ENCODE assay signal across 1 cellular context in the genomic region with DNA sequence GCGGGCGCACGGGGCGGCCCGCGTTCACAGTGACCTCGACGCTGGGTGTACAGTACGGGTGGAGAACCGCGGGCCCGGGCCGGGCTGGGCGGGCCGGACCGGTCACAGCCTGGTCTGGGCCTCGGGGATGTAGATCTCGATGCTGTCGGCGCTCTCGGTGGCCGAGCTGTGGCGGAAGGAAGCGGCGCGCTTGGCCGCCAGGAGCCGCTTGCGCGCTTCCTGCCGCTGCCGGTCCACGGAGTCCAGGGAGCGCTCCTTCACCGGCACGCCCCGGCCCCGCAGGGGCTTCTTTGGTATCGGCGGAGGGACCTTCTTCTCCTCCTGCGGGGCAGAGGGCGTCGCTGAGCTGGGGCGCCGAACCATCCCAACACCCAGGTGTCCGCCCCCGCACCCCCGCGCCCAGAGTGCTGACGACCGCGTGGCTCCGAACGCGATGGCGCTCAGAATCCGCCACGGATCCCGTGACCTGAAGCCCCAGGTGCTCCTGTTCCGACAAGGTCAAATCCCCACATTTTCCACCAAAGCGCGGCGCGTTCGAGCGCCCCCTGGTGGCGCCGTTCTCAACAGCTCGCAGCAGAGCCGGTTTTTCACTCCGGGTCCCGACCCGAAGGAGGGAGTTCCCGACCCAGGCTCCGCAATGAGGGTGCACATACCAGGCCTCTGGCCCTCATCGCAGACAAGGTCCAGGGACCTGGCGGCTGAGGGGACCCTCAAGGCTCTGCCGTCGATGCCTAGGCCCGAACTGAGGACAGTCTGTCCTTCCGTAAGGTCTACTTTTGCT.
TF ChIP-seq lines count a peak whose summit lies in the region.

No MANE protein-coding gene starts in this region.

TF ChIP-seq in K562, 482 proteins besides CTCF, POLR2A, EP300 and RAD21 (continued from another document and continues in another):
- TF ChIP-seq, protein P1, sequence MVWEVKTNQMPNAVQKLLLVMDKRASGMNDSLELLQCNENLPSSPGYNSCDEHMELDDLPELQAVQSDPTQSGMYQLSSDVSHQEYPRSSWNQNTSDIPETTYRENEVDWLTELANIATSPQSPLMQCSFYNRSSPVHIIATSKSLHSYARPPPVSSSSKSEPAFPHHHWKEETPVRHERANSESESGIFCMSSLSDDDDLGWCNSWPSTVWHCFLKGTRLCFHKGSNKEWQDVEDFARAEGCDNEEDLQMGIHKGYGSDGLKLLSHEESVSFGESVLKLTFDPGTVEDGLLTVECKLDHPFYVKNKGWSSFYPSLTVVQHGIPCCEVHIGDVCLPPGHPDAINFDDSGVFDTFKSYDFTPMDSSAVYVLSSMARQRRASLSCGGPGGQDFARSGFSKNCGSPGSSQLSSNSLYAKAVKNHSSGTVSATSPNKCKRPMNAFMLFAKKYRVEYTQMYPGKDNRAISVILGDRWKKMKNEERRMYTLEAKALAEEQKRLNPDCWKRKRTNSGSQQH (CRISPR knock-in tag; IDR thresholded peaks at IDR 0.05), result no peak
- TF ChIP-seq, protein P2, sequence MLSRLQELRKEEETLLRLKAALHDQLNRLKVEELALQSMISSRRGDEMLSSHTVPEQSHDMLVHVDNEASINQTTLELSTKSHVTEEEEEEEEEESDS (CRISPR knock-in tag; IDR thresholded peaks at IDR 0.05), result no peak
- TF ChIP-seq SMAD4 (CRISPR knock-in tag; conservative IDR thresholded peaks at IDR 0.05) (0 out of 2 replicates have a peak, but pooled peaks have one; percentile 58), HIVEP1 (CRISPR knock-in tag; IDR thresholded peaks at IDR 0.05) (no peak), ZNF24 (IDR thresholded peaks at IDR 0.05) (no peak), U2AF1 (optimal IDR thresholded peaks at IDR 0.05; ENCODE audit: low read depth, low read length) (no peak), SETDB1 (IDR thresholded peaks at IDR 0.05; ENCODE audit: low read length) (no peak), ATF7 (IDR thresholded peaks at IDR 0.05) (peak; percentile 51; the same call in 1 of the 2 replicates), ZBTB17 (CRISPR knock-in tag; IDR thresholded peaks at IDR 0.05) (no peak), ZSCAN29 (IDR thresholded peaks at IDR 0.05) (peak; percentile 65; the same call in 1 of the 2 replicates), STAG1 (CRISPR knock-in tag; IDR thresholded peaks at IDR 0.05; ENCODE audit: borderline replicate concordance) (no peak), DMBX1 (CRISPR knock-in tag; IDR thresholded peaks at IDR 0.05; ENCODE audit: borderline replicate concordance) (peak; percentile 54; the same call in 1 of the 2 replicates), ESRRB (CRISPR knock-in tag; IDR thresholded peaks at IDR 0.05; ENCODE audit: borderline replicate concordance) (no peak), WHSC1 (IDR thresholded peaks at IDR 0.05; ENCODE audit: low read length) (no peak), TOE1 (IDR thresholded peaks at IDR 0.05; ENCODE audit: borderline replicate concordance) (peak; percentile 77), TOE1 (CRISPR knock-in tag; IDR thresholded peaks at IDR 0.05; ENCODE audit: borderline replicate concordance, low read depth) (no peak), TAF7 (tag; IDR thresholded peaks at IDR 0.05) (no peak), MCM7 (IDR thresholded peaks at IDR 0.05) (no peak), RBM22 (IDR thresholded peaks at IDR 0.05; ENCODE audit: low read depth, low read length, poor library complexity, severe bottlenecking) (no peak), MECOM (CRISPR knock-in tag; IDR thresholded peaks at IDR 0.05) (no peak), RHOXF2B (CRISPR knock-in tag; conservative IDR thresholded peaks at IDR 0.05) (no peak), ZFPM2 (CRISPR knock-in tag; IDR thresholded peaks at IDR 0.05) (no peak), JUND (IDR thresholded peaks at IDR 0.05; ENCODE audit: borderline replicate concordance, low read depth, low read length) (no peak), JUND (tag; IDR thresholded peaks at IDR 0.05; ENCODE audit: borderline replicate concordance, low read depth, low read length) (no peak), BCL6 (CRISPR knock-in tag; IDR thresholded peaks at IDR 0.05) (no peak), SP1 (CRISPR knock-in tag; IDR thresholded peaks at IDR 0.05) (no peak), STAT5B (CRISPR knock-in tag; IDR thresholded peaks at IDR 0.05) (no peak), PML (IDR thresholded peaks at IDR 0.05; ENCODE audit: low read length) (no peak), RBM25 (IDR thresholded peaks at IDR 0.05; ENCODE audit: low read depth, low read length, severe bottlenecking) (no peak), ZNF507 (tag; conservative IDR thresholded peaks at IDR 0.05) (no peak), HNRNPH1 (optimal IDR thresholded peaks at IDR 0.05; ENCODE audit: low read depth, low read length) (no peak), ZNF3 (CRISPR knock-in tag; IDR thresholded peaks at IDR 0.05) (no peak), HEY1 (CRISPR knock-in tag; IDR thresholded peaks at IDR 0.05; ENCODE audit: borderline replicate concordance) (no peak), CHD1 (IDR thresholded peaks at IDR 0.05; ENCODE audit: low read length) (no peak), HNRNPK (IDR thresholded peaks at IDR 0.05; ENCODE audit: low read depth, low read length, poor library complexity, severe bottlenecking) (no peak), CCNT2 (IDR thresholded peaks at IDR 0.05; ENCODE audit: borderline replicate concordance, extremely low read depth, insufficient read length, low read depth, low read length) (peak; percentile 44)
- TF ChIP-seq, protein P3, sequence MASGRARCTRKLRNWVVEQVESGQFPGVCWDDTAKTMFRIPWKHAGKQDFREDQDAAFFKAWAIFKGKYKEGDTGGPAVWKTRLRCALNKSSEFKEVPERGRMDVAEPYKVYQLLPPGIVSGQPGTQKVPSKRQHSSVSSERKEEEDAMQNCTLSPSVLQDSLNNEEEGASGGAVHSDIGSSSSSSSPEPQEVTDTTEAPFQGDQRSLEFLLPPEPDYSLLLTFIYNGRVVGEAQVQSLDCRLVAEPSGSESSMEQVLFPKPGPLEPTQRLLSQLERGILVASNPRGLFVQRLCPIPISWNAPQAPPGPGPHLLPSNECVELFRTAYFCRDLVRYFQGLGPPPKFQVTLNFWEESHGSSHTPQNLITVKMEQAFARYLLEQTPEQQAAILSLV (tag; IDR thresholded peaks at IDR 0.05), result no peak
- TF ChIP-seq, protein P4, sequence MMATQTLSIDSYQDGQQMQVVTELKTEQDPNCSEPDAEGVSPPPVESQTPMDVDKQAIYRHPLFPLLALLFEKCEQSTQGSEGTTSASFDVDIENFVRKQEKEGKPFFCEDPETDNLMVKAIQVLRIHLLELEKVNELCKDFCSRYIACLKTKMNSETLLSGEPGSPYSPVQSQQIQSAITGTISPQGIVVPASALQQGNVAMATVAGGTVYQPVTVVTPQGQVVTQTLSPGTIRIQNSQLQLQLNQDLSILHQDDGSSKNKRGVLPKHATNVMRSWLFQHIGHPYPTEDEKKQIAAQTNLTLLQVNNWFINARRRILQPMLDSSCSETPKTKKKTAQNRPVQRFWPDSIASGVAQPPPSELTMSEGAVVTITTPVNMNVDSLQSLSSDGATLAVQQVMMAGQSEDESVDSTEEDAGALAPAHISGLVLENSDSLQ (IDR thresholded peaks at IDR 0.05), result no peak
- TF ChIP-seq, protein P5, sequence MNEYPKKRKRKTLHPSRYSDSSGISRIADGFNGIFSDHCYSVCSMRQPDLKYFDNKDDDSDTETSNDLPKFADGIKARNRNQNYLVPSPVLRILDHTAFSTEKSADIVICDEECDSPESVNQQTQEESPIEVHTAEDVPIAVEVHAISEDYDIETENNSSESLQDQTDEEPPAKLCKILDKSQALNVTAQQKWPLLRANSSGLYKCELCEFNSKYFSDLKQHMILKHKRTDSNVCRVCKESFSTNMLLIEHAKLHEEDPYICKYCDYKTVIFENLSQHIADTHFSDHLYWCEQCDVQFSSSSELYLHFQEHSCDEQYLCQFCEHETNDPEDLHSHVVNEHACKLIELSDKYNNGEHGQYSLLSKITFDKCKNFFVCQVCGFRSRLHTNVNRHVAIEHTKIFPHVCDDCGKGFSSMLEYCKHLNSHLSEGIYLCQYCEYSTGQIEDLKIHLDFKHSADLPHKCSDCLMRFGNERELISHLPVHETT (CRISPR knock-in tag; conservative IDR thresholded peaks at IDR 0.05 in 1 of 2, IDR thresholded peaks at IDR 0.05 in 1 of 2), result no peak
- TF ChIP-seq, protein P6, sequence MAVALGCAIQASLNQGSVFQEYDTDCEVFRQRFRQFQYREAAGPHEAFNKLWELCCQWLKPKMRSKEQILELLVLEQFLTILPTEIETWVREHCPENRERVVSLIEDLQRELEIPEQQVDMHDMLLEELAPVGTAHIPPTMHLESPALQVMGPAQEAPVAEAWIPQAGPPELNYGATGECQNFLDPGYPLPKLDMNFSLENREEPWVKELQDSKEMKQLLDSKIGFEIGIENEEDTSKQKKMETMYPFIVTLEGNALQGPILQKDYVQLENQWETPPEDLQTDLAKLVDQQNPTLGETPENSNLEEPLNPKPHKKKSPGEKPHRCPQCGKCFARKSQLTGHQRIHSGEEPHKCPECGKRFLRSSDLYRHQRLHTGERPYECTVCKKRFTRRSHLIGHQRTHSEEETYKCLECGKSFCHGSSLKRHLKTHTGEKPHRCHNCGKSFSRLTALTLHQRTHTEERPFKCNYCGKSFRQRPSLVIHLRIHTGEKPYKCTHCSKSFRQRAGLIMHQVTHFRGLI (CRISPR knock-in tag; IDR thresholded peaks at IDR 0.05), result no peak
- TF ChIP-seq, protein P7, sequence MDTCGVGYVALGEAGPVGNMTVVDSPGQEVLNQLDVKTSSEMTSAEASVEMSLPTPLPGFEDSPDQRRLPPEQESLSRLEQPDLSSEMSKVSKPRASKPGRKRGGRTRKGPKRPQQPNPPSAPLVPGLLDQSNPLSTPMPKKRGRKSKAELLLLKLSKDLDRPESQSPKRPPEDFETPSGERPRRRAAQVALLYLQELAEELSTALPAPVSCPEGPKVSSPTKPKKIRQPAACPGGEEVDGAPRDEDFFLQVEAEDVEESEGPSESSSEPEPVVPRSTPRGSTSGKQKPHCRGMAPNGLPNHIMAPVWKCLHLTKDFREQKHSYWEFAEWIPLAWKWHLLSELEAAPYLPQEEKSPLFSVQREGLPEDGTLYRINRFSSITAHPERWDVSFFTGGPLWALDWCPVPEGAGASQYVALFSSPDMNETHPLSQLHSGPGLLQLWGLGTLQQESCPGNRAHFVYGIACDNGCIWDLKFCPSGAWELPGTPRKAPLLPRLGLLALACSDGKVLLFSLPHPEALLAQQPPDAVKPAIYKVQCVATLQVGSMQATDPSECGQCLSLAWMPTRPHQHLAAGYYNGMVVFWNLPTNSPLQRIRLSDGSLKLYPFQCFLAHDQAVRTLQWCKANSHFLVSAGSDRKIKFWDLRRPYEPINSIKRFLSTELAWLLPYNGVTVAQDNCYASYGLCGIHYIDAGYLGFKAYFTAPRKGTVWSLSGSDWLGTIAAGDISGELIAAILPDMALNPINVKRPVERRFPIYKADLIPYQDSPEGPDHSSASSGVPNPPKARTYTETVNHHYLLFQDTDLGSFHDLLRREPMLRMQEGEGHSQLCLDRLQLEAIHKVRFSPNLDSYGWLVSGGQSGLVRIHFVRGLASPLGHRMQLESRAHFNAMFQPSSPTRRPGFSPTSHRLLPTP (IDR thresholded peaks at IDR 0.05; ENCODE audit: borderline replicate concordance, extremely low read depth, insufficient read length), result no peak
- TF ChIP-seq, protein P8, sequence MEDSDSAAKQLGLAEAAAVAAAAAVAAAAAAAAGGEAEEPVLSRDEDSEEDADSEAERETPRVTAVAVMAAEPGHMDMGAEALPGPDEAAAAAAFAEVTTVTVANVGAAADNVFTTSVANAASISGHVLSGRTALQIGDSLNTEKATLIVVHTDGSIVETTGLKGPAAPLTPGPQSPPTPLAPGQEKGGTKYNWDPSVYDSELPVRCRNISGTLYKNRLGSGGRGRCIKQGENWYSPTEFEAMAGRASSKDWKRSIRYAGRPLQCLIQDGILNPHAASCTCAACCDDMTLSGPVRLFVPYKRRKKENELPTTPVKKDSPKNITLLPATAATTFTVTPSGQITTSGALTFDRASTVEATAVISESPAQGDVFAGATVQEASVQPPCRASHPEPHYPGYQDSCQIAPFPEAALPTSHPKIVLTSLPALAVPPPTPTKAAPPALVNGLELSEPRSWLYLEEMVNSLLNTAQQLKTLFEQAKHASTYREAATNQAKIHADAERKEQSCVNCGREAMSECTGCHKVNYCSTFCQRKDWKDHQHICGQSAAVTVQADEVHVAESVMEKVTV (CRISPR knock-in tag; IDR thresholded peaks at IDR 0.05), result no peak
- TF ChIP-seq, protein P9, sequence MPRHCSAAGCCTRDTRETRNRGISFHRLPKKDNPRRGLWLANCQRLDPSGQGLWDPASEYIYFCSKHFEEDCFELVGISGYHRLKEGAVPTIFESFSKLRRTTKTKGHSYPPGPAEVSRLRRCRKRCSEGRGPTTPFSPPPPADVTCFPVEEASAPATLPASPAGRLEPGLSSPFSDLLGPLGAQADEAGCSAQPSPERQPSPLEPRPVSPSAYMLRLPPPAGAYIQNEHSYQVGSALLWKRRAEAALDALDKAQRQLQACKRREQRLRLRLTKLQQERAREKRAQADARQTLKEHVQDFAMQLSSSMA (CRISPR knock-in tag; IDR thresholded peaks at IDR 0.05), result no peak
- TF ChIP-seq, protein P10, sequence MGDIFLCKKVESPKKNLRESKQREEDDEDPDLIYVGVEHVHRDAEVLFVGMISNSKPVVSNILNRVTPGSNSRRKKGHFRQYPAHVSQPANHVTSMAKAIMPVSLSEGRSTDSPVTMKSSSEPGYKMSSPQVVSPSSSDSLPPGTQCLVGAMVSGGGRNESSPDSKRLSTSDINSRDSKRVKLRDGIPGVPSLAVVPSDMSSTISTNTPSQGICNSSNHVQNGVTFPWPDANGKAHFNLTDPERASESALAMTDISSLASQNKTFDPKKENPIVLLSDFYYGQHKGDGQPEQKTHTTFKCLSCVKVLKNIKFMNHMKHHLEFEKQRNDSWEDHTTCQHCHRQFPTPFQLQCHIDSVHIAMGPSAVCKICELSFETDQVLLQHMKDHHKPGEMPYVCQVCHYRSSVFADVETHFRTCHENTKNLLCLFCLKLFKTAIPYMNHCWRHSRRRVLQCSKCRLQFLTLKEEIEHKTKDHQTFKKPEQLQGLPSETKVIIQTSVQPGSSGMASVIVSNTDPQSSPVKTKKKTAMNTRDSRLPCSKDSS (IDR thresholded peaks at IDR 0.05; ENCODE audit: low read depth, partially characterized antibody), result no peak
- TF ChIP-seq, protein P11, sequence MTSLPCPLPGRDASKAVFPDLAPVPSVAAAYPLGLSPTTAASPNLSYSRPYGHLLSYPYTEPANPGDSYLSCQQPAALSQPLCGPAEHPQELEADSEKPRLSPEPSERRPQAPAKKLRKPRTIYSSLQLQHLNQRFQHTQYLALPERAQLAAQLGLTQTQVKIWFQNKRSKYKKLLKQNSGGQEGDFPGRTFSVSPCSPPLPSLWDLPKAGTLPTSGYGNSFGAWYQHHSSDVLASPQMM (CRISPR knock-in tag; IDR thresholded peaks at IDR 0.05), result no peak
- TF ChIP-seq, protein P12, sequence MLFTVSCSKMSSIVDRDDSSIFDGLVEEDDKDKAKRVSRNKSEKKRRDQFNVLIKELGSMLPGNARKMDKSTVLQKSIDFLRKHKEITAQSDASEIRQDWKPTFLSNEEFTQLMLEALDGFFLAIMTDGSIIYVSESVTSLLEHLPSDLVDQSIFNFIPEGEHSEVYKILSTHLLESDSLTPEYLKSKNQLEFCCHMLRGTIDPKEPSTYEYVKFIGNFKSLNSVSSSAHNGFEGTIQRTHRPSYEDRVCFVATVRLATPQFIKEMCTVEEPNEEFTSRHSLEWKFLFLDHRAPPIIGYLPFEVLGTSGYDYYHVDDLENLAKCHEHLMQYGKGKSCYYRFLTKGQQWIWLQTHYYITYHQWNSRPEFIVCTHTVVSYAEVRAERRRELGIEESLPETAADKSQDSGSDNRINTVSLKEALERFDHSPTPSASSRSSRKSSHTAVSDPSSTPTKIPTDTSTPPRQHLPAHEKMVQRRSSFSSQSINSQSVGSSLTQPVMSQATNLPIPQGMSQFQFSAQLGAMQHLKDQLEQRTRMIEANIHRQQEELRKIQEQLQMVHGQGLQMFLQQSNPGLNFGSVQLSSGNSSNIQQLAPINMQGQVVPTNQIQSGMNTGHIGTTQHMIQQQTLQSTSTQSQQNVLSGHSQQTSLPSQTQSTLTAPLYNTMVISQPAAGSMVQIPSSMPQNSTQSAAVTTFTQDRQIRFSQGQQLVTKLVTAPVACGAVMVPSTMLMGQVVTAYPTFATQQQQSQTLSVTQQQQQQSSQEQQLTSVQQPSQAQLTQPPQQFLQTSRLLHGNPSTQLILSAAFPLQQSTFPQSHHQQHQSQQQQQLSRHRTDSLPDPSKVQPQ (CRISPR knock-in tag; IDR thresholded peaks at IDR 0.05; ENCODE audit: borderline replicate concordance), result no peak
